27 cellular contexts compared by ENCODE assay signal in genomic region chr5:175124251-175124813, GRCh38.
"Had no signal": no experiment of that assay in that cellular context is flagged by ENCODE, and none has a peak within 500 bp of the region (broad histone marks: within the 10 kb centered on the region; RNA-seq: fewer than 3 reads in every experiment).

No MANE protein-coding gene starts in this region.

- H3K36me3 Mint-ChIP-seq: mesothelial cell of epicardium; naive B cell; natural killer cell; stimulated activated naive B cell treated with anti-CD40 and anti-IgM and Interleukin-4, amounts not matched to agents 10 μg/mL and 1 μg/mL and 100 μg/mL, for 72 hours had no signal

- H3K4me2 ChIP-seq: hepatocyte had no signal

- H3K36me3 ChIP-seq: left ventricle myocardium inferior, pancreas, prostate gland, stomach, thyroid gland, transverse colon, upper lobe of left lung had no signal

- H3K9me3 Mint-ChIP-seq: natural killer cell; stimulated activated naive B cell treated with anti-CD40 and anti-IgM and Interleukin-4, amounts not matched to agents 10 μg/mL and 1 μg/mL and 100 μg/mL, for 72 hours had no signal

- H3K27me3 ChIP-seq: hepatocyte, pancreas, stomach, testis, thyroid gland, transverse colon, upper lobe of left lung had no signal

- H3K4me3 Mint-ChIP-seq: mesothelial cell of epicardium; naive B cell; natural killer cell; nephron progenitor cell; stimulated activated naive B cell treated with anti-CD40 and anti-IgM and Interleukin-4, amounts not matched to agents 10 μg/mL and 1 μg/mL and 100 μg/mL, for 72 hours had no signal

- H3K4me3 ChIP-seq: hepatocyte, left ventricle myocardium inferior, lung, pancreas, prostate gland, skin epidermis, stomach, testis, thyroid gland, transverse colon, upper lobe of left lung had no signal

- H2AFZ ChIP-seq: hepatocyte had no signal

- H3K4me1 Mint-ChIP-seq: mesothelial cell of epicardium; naive B cell; natural killer cell; nephron progenitor cell; stimulated activated naive B cell treated with anti-CD40 and anti-IgM and Interleukin-4, amounts not matched to agents 10 μg/mL and 1 μg/mL and 100 μg/mL, for 72 hours had no signal

- H3K27me3 Mint-ChIP-seq: naive B cell; stimulated activated naive B cell treated with anti-CD40 and anti-IgM and Interleukin-4, amounts not matched to agents 10 μg/mL and 1 μg/mL and 100 μg/mL, for 72 hours had no signal

- DNase-seq: islet precursor cell; left ventricle myocardium inferior; mesendoderm; naive B cell; natural killer cell; nephron progenitor cell; pancreas; posterior cingulate gyrus; retina; right cardiac atrium; stimulated activated CD4-positive, alpha-beta T cell treated with anti-CD3 and anti-CD28 coated beads, Interleukin-12 subunit alpha, Interleukin-12 subunit beta, amount 100 ng/mL, for 4 hours; stimulated activated CD4-positive, alpha-beta T cell treated with anti-CD3 and anti-CD28 coated beads, Interleukin-15, amount 100 ng/mL, for 24 hours; stimulated activated CD4-positive, alpha-beta T cell treated with anti-CD3 and anti-CD28 coated beads, Interleukin-2, amount 100 ng/mL, for 24 hours; stimulated activated CD4-positive, alpha-beta T cell treated with anti-CD3 and anti-CD28 coated beads, Interleukin-4, amount 100 ng/mL, for 1 hour; stimulated activated naive B cell treated with anti-CD40 and anti-IgM and Interleukin-4, amounts not matched to agents 10 μg/mL and 1 μg/mL and 100 μg/mL, for 72 hours; stimulated activated naive CD8-positive, alpha-beta T cell treated with anti-CD3 and anti-CD28 coated beads, Interleukin-15, Interleukin-2, amounts not matched to agents 100 U/mL and 50 U/mL, for 24 hours; stomach; testis; thyroid gland; transverse colon; upper lobe of left lung had no signal

- ATAC-seq: natural killer cell; pancreas; right cardiac atrium; sciatic nerve; stimulated activated naive B cell treated with anti-CD40 and anti-IgM and Interleukin-4, amounts not matched to agents 10 μg/mL and 1 μg/mL and 100 μg/mL, for 72 hours; stimulated activated naive CD8-positive, alpha-beta T cell treated with anti-CD3 and anti-CD28 coated beads, Interleukin-15, Interleukin-2, amounts not matched to agents 100 U/mL and 50 U/mL, for 24 hours had no signal

- H3K4me1 ChIP-seq: left ventricle myocardium inferior, pancreas, prostate gland, stomach, testis, thyroid gland, transverse colon, upper lobe of left lung had no signal

- H3K27ac ChIP-seq: hepatocyte, left ventricle myocardium inferior, pancreas, prostate gland, skin epidermis, stomach, testis, thyroid gland, transverse colon, upper lobe of left lung had no signal

- H3K79me2 ChIP-seq: hepatocyte had no signal

- H3K27ac Mint-ChIP-seq: mesothelial cell of epicardium; naive B cell; natural killer cell; nephron progenitor cell; stimulated activated naive B cell treated with anti-CD40 and anti-IgM and Interleukin-4, amounts not matched to agents 10 μg/mL and 1 μg/mL and 100 μg/mL, for 72 hours had no signal

- FAIRE-seq: pancreas had no signal

- H3K9me3 ChIP-seq: pancreas, prostate gland, stomach, testis, thyroid gland, transverse colon, upper lobe of left lung had no signal
